Comparison of ENCODE assay signal across 20 cellular contexts in the genomic region with DNA sequence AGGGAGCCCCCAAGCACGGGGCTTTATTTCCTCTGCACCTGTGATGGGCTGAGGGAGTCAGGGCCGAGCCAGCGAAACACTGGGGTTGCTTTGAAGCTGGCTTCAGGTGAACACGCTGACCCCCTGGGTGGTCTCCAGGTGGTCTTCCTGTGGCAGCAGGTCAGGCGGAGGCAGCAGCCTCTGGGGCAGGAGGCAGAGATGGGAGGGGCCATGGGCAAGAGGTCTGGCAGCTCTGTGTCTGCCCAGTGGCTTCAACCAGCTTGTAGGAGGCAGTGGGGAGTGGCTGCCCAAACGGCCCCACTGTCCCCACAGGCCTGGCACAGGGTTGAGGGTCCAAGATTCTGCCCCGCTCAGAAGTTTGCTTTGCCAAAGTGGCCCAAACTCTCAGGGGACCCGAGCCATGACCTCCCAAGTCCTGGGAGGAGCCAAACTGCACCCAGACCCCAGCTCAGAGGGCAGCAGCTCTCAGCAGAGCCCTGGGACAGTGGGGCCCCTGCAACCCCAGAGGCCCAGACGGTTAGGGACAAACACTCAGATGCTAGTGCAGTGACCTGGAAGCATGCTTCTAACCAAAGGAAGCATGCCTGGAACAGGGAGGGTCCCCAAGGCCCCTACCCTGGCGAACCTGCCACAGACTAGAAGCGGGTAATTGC. TPM values are rescaled to one million over a fixed set of nuclear protein-coding genes. Genes with fewer than 3 reads are reported as not detected.
"Had no signal": no experiment of that assay in that cellular context is flagged by ENCODE, and none has a peak within 500 bp of the region (broad histone marks: within the 10 kb centered on the region; RNA-seq: fewer than 3 reads in every experiment).

No MANE protein-coding gene starts in this region.

- H3K27ac ChIP-seq: breast epithelium, epithelial cell of prostate, heart right ventricle had no signal

- H3K4me3 ChIP-seq: breast epithelium, heart right ventricle had no signal

- H3K4me1 ChIP-seq: breast epithelium had no signal

- ATAC-seq: activated T-helper 17 cell treated with anti-CD3 and anti-CD28 coated beads, Interleukin-2, amount 50 U/mL, for 72 hours; effector memory CD8-positive, alpha-beta T cell; left lobe of liver; natural killer cell; sciatic nerve; stimulated activated effector memory CD8-positive, alpha-beta T cell treated with anti-CD3 and anti-CD28 coated beads, Interleukin-12 subunit alpha, Interleukin-12 subunit beta, amount 100 ng/mL, for 72 hours; T-cell had no signal

- H3K36me3 ChIP-seq: breast epithelium, heart right ventricle had no signal

- H3K27me3 Mint-ChIP-seq: activated T-helper 17 cell treated with anti-CD3 and anti-CD28 coated beads, Interleukin-2, amount 50 U/mL, for 72 hours had no signal

- DNase-seq: activated CD4-positive, CD25-positive, alpha-beta regulatory T cell treated with anti-CD3 and anti-CD28 coated beads, Interleukin-2, amount 50 U/mL, for 72 hours; activated naive CD4-positive, alpha-beta T cell treated with Interleukin-2 at 50 U/mL for 16 hours; activated T-cell treated with anti-CD3 and anti-CD28 coated beads for 4 hours; anterior cingulate cortex; effector memory CD8-positive, alpha-beta T cell; heart right ventricle; mesenchymal stem cell; natural killer cell; nucleus accumbens; stimulated activated CD4-positive, alpha-beta T cell treated with anti-CD3 and anti-CD28 coated beads, Interleukin-1b, Interleukin-23, amount 100 ng/mL, for 48 hours; T-cell; T-helper 9 cell had no signal

- H3K27ac Mint-ChIP-seq: activated T-helper 17 cell treated with anti-CD3 and anti-CD28 coated beads, Interleukin-2, amount 50 U/mL, for 72 hours; effector memory CD8-positive, alpha-beta T cell; natural killer cell; progenitor cell of endocrine pancreas; stimulated activated effector memory CD8-positive, alpha-beta T cell treated with anti-CD3 and anti-CD28 coated beads, Interleukin-12 subunit alpha, Interleukin-12 subunit beta, amount 100 ng/mL, for 72 hours; T-cell had no signal

- H3K36me3 Mint-ChIP-seq: stimulated activated effector memory CD8-positive, alpha-beta T cell treated with anti-CD3 and anti-CD28 coated beads, Interleukin-12 subunit alpha, Interleukin-12 subunit beta, amount 100 ng/mL, for 72 hours had no signal

- H3K4me3 Mint-ChIP-seq: activated T-helper 17 cell treated with anti-CD3 and anti-CD28 coated beads, Interleukin-2, amount 50 U/mL, for 72 hours; effector memory CD8-positive, alpha-beta T cell; natural killer cell; stimulated activated effector memory CD8-positive, alpha-beta T cell treated with anti-CD3 and anti-CD28 coated beads, Interleukin-12 subunit alpha, Interleukin-12 subunit beta, amount 100 ng/mL, for 72 hours; T-cell had no signal

RNA-seq across cellular contexts. Expression of a gene that starts 15.3 kb away (rescaled TPM):
- total RNA-seq: activated T-helper 17 cell treated with anti-CD3 and anti-CD28 coated beads, Interleukin-2, amount 50 U/mL, for 72 hours; dermis blood vessel endothelial cell; progenitor cell of endocrine pancreas had no signal
- polyA plus RNA-seq: heart right ventricle had no signal
